27 cellular contexts compared by ENCODE assay signal in the genomic region with DNA sequence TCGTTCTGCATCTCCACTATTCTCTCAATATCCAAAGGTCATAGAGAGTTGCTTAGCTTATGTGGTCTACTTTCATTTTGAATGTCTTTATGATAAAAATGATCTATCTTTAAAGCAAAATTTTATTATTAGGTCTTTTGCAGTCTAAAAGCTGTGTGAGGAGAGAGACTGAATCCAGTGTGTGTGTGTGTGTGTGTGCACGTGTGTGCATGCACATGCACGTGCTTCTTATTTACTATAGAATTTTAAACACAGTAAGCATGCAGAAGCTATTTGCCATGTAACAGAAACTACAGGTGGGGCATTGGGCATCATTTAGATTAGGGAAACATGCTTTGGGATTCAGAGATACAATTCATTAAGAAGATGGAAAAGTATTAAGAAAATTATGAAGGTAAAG.
"Had no signal": no experiment of that assay in that cellular context is flagged by ENCODE, and none has a peak within 500 bp of the region (broad histone marks: within the 10 kb centered on the region; RNA-seq: fewer than 3 reads in every experiment).

No MANE protein-coding gene starts in this region.

- H3K9me3 ChIP-seq: left lung, mucosa of descending colon, ovary, right atrium auricular region, stomach, testis, thyroid gland, transverse colon, upper lobe of left lung, vagina had no signal

- H3K36me3 ChIP-seq: left lung, neural progenitor cell, ovary, right atrium auricular region, stomach, thyroid gland, transverse colon, upper lobe of left lung, vagina had no signal

- DNase-seq: head of caudate nucleus; hippocampal formation; islet precursor cell; kidney glomerular epithelial cell; left colon; left lung; midbrain; mucosa of descending colon; naive thymus-derived CD4-positive, alpha-beta T cell; nephron progenitor cell; ovary; stimulated activated CD4-positive, alpha-beta T cell treated with anti-CD3 and anti-CD28 coated beads, Interleukin-12 subunit alpha, Interleukin-12 subunit beta, amount 100 ng/mL, for 4 hours; stimulated activated CD4-positive, alpha-beta T cell treated with anti-CD3 and anti-CD28 coated beads, Interleukin-15, amount 100 ng/mL, for 24 hours; stimulated activated CD4-positive, alpha-beta T cell treated with anti-CD3 and anti-CD28 coated beads, Interleukin-2, amount 100 ng/mL, for 24 hours; stimulated activated CD4-positive, alpha-beta T cell treated with anti-CD3 and anti-CD28 coated beads, Interleukin-4, amount 100 ng/mL, for 1 hour; stimulated activated naive B cell treated with anti-CD40 and anti-IgM and Interleukin-4, amounts not matched to agents 10 μg/mL and 1 μg/mL and 100 μg/mL, for 72 hours; stimulated activated naive CD8-positive, alpha-beta T cell treated with anti-CD3 and anti-CD28 coated beads, Interleukin-15, Interleukin-2, amounts not matched to agents 100 U/mL and 50 U/mL, for 24 hours; stomach; testis; thyroid gland; transverse colon; upper lobe of left lung had no signal

- H3K4me3 ChIP-seq: left lung, lung, mucosa of descending colon, neural progenitor cell, ovary, right atrium auricular region, skin epidermis, stomach, testis, thyroid gland, transverse colon, upper lobe of left lung, vagina had no signal

- H3K27ac ChIP-seq: left lung, neural progenitor cell, ovary, skin epidermis, stomach, testis, thyroid gland, transverse colon, upper lobe of left lung, vagina had no signal

- ATAC-seq: left colon; left lung; mucosa of descending colon; naive thymus-derived CD4-positive, alpha-beta T cell; stimulated activated naive B cell treated with anti-CD40 and anti-IgM and Interleukin-4, amounts not matched to agents 10 μg/mL and 1 μg/mL and 100 μg/mL, for 72 hours; stimulated activated naive CD8-positive, alpha-beta T cell treated with anti-CD3 and anti-CD28 coated beads, Interleukin-15, Interleukin-2, amounts not matched to agents 100 U/mL and 50 U/mL, for 24 hours had no signal

- H3K4me1 ChIP-seq: left lung, stomach, testis, transverse colon, upper lobe of left lung, vagina had no signal

- H3K27me3 ChIP-seq: left lung, neural progenitor cell, ovary, right atrium auricular region, stomach, testis, thyroid gland, transverse colon, upper lobe of left lung, vagina had no signal
